30 cellular contexts compared by ENCODE assay signal in the genomic region with DNA sequence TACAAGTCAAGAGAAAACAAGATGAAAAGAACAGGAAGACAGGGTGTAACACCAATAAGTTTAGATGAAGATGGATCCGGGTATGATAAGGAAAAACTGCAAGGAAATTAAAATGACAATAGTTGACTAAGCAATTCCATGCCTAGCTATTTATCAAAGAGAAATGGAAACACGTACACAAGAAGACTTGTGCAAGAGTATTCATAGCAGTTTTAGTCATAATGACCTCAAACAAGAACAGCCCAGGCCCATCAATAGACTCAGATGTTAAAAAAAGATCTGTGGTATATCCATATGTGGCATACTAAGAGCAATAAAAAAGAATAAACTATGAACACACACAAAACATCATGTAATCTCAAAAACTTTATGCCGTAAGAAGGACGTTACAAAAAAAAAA. TPM values are rescaled to one million over a fixed set of nuclear protein-coding genes. Genes with fewer than 3 reads are reported as not detected.
"Had no signal": no experiment of that assay in that cellular context is flagged by ENCODE, and none has a peak within 500 bp of the region (broad histone marks: within the 10 kb centered on the region; RNA-seq: fewer than 3 reads in every experiment).

No MANE protein-coding gene starts in this region.

- H3K4me3 ChIP-seq: body of pancreas, coronary artery, dorsolateral prefrontal cortex, esophagus squamous epithelium, gastroesophageal sphincter, heart right ventricle had no signal

- H3K27me3 ChIP-seq: body of pancreas, dorsolateral prefrontal cortex, esophagus squamous epithelium, gastroesophageal sphincter, heart right ventricle had no signal

- H3K4me1 ChIP-seq: body of pancreas, esophagus squamous epithelium, gastroesophageal sphincter, heart right ventricle had no signal

- H3K27ac ChIP-seq: body of pancreas, coronary artery, dorsolateral prefrontal cortex, esophagus squamous epithelium, gastroesophageal sphincter, heart right ventricle, WERI-Rb-1 had no signal

- H3K36me3 ChIP-seq: esophagus squamous epithelium, gastroesophageal sphincter, heart right ventricle, WERI-Rb-1 had no signal

- DNase-seq: activated B cell treated with CpG ODN at 0.5 μM for 24 hours; activated CD4-positive, alpha-beta T cell treated with anti-CD3 and anti-CD28 coated beads for 48 hours; activated CD4-positive, alpha-beta T cell treated with anti-CD3 and anti-CD28 coated beads, Interleukin-2, amount 50 U/mL, for 1 hour; activated CD4-positive, alpha-beta T cell treated with anti-CD3 and anti-CD28 coated beads, Interleukin-2, amount 50 U/mL, for 48 hours; activated CD8-positive, alpha-beta memory T cell treated with anti-CD3 and anti-CD28 coated beads, Interleukin-2, amount 10 ng/mL, durations not matched to agents 7 days and 5 days; activated CD8-positive, alpha-beta memory T cell treated with anti-CD3 and anti-CD28 coated beads, Interleukin-2, amount 50 U/mL, for 4 hours; activated CD8-positive, alpha-beta T cell treated with anti-CD3 and anti-CD28 coated beads for 36 hours; activated gamma-delta T cell; activated naive CD4-positive, alpha-beta T cell; activated naive CD4-positive, alpha-beta T cell treated with anti-CD3 and anti-CD28 coated beads, Interleukin-2, amount 10 ng/mL, durations not matched to agents 7 days and 5 days; activated naive CD8-positive, alpha-beta T cell treated with anti-CD3 and anti-CD28 coated beads, Interleukin-2, amount 10 ng/mL, durations not matched to agents 7 days and 5 days; activated T-cell treated with anti-CD3 and anti-CD28 coated beads, Interleukin-2, amount 50 U/mL, for 1 hour; activated T-cell treated with anti-CD3 and anti-CD28 coated beads, Interleukin-2, amount 50 U/mL, for 72 hours; amygdala; aorta; body of pancreas; dorsolateral prefrontal cortex; effector memory CD4-positive, alpha-beta T cell; endodermal cell; esophagus squamous epithelium; foreskin melanocyte; heart right ventricle; T-helper 1 cell; T-helper 17 cell; T1000; WERI-Rb-1 had no signal

- H3K9me3 ChIP-seq: body of pancreas, esophagus squamous epithelium, gastroesophageal sphincter, heart right ventricle had no signal

RNA-seq across cellular contexts. Expression of gene SLC5A12, which starts 33.2 kb away (rescaled TPM):
- total RNA-seq: activated B cell treated with CpG ODN at 0.5 μM for 24 hours; activated CD8-positive, alpha-beta memory T cell treated with anti-CD3 and anti-CD28 coated beads for 36 hours; activated CD8-positive, alpha-beta memory T cell treated with anti-CD3 and anti-CD28 coated beads, Interleukin-2, amount 10 ng/mL, durations not matched to agents 7 days and 5 days; activated CD8-positive, alpha-beta T cell treated with anti-CD3 and anti-CD28 coated beads for 36 hours; activated naive CD4-positive, alpha-beta T cell treated with anti-CD3 and anti-CD28 coated beads, Interleukin-2, amount 50 U/mL, for 72 hours; activated naive CD8-positive, alpha-beta T cell treated with anti-CD3 and anti-CD28 coated beads, Interleukin-2, amount 10 ng/mL, durations not matched to agents 7 days and 5 days; activated T-cell treated with anti-CD3 and anti-CD28 coated beads, Interleukin-2, amount 50 U/mL, for 72 hours; aorta; body of pancreas; esophagus squamous epithelium; gastroesophageal sphincter; T-helper 17 cell had no signal
- polyA plus RNA-seq: heart right ventricle had no signal
